11 cellular contexts compared by ENCODE assay signal in the genomic region with DNA sequence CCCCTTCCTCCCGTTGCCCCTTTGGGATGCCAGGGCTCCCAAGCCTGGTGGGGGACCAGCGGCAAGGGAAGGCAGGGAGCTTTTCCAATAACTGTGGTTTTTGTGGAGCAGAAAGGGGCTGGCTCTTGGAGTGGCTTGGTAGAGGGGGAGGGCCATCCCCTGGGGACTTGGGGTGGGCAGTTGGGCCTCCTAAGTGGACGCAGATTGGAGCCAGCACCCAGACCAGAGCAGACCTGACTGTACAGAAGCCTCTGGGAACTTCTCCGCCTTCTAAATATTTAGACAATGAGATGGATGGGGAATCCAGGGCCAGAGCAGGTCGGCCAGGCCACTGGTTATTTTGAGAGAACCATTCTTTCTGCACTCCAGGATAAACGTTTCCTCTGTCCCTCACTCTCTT. TPM values are rescaled to one million over a fixed set of nuclear protein-coding genes. Genes with fewer than 3 reads are reported as not detected.
DNase-seq lines count a peak whose midpoint lies in the region; ATAC-seq and TF ChIP-seq lines count a peak whose summit lies in the region.
"Had no signal": no experiment of that assay in that cellular context is flagged by ENCODE, and none has a peak within 500 bp of the region (broad histone marks: within the 10 kb centered on the region; RNA-seq: fewer than 3 reads in every experiment).

No MANE protein-coding gene starts in this region.

- no peak overlapping the region for H3K4me3 Mint-ChIP-seq in activated CD8-positive, alpha-beta T cell treated with anti-CD3 and anti-CD28 coated beads, Interleukin-2, amount 10 ng/mL, durations not matched to agents 7 days and 5 days
- H3K4me3 Mint-ChIP-seq in type B pancreatic cell, result no peak overlapping the region
- H3K4me3 Mint-ChIP-seq: natural killer cell had no signal

- TF ChIP-seq CTCF in foreskin fibroblast (IDR thresholded peaks at IDR 0.05; ENCODE audit: low read depth, low read length) (no peak), type B pancreatic cell (conservative IDR thresholded peaks at IDR 0.05) (no peak)

- H3K9ac ChIP-seq in rectal smooth muscle tissue (ENCODE audit: low read length), result no peak overlapping the region

- CTCF ChIA-PET in activated CD8-positive, alpha-beta T cell treated with anti-CD3 and anti-CD28 coated beads, Interleukin-2, amount 10 ng/mL, durations not matched to agents 7 days and 5 days (lab: Charles Lee), result interaction anchor here (1.1 to 15.9 kb wide), 6 partner anchors 4 to 42 kb away, joined by 5 to 350 read pairs (median 126); partner anchors contain the start of genes CALM3, DACT3 and PTGIR

- peaks cover 2% of the 10 kb centered on the region for H3K36me3 Mint-ChIP-seq in activated CD8-positive, alpha-beta T cell treated with anti-CD3 and anti-CD28 coated beads, Interleukin-2, amount 10 ng/mL, durations not matched to agents 7 days and 5 days (ENCODE audit: low read depth)
- H3K36me3 Mint-ChIP-seq in type B pancreatic cell, result no peaks in the 10 kb centered on the region
- H3K36me3 Mint-ChIP-seq: natural killer cell had no signal

- no peaks in the 10 kb centered on the region for H3K36me3 ChIP-seq in rectal smooth muscle tissue (ENCODE audit: control insufficient read depth, insufficient read depth, low read length)

- peaks cover 35% of the 10 kb centered on the region for H3K4me1 ChIP-seq in rectal smooth muscle tissue (ENCODE audit: control insufficient read depth, insufficient read depth, low read length)

- H3K27me3 ChIP-seq in rectal smooth muscle tissue (ENCODE audit: control insufficient read depth, insufficient read depth, low read length), result no peaks in the 10 kb centered on the region

- peak overlapping the region; percentile 85 for H3K27ac ChIP-seq in rectal smooth muscle tissue (ENCODE audit: low read depth, low read length)

- ATAC-seq in activated CD8-positive, alpha-beta T cell treated with anti-CD3 and anti-CD28 coated beads, Interleukin-2, amount 10 ng/mL, durations not matched to agents 7 days and 5 days, result no peak
- no peak for ATAC-seq in HG02973 (IDR thresholded peaks at IDR 0.05; ENCODE audit: unreplicated experiment)
- ATAC-seq: natural killer cell had no signal

- peak overlapping the region; percentile 6 to 56 for H3K4me3 ChIP-seq in foreskin fibroblast (ENCODE audit: low read depth in 1 of 2, low read length in 2 of 2)
- H3K4me3 ChIP-seq in rectal smooth muscle tissue (ENCODE audit: low read length), result peak overlapping the region; percentile 24

- H3K9me3 Mint-ChIP-seq in activated CD8-positive, alpha-beta T cell treated with anti-CD3 and anti-CD28 coated beads, Interleukin-2, amount 10 ng/mL, durations not matched to agents 7 days and 5 days (ENCODE audit: insufficient read depth), result no peaks in the 10 kb centered on the region
- H3K9me3 Mint-ChIP-seq in type B pancreatic cell, result no peaks in the 10 kb centered on the region
- H3K9me3 Mint-ChIP-seq: natural killer cell had no signal

- peak; percentile 41 for DNase-seq in GM03348 (ENCODE audit: low spot score)
- DNase-seq in activated CD8-positive, alpha-beta T cell treated with anti-CD3 and anti-CD28 coated beads, Interleukin-2, amount 10 ng/mL, durations not matched to agents 7 days and 5 days, result no peak
- DNase-seq in foreskin fibroblast, result peak in 1 of 2 donors; percentile 52
- no peak for DNase-seq in type B pancreatic cell (ENCODE audit: extremely low spot score, unreplicated experiment)
- no peak for DNase-seq in GM19238 (ENCODE audit: insufficient read length, low spot score)
- no peak for DNase-seq in activated CD4-positive, alpha-beta T cell treated with anti-CD3 and anti-CD28 coated beads, Interleukin-2, amount 50 U/mL, for 4 hours
- DNase-seq: amygdala, natural killer cell, NCI-H1105 had no signal

- H3K4me1 Mint-ChIP-seq in activated CD8-positive, alpha-beta T cell treated with anti-CD3 and anti-CD28 coated beads, Interleukin-2, amount 10 ng/mL, durations not matched to agents 7 days and 5 days (ENCODE audit: low read depth), result peaks cover 82% of the 10 kb centered on the region
- peaks cover 10% of the 10 kb centered on the region for H3K4me1 Mint-ChIP-seq in type B pancreatic cell (ENCODE audit: unreplicated experiment)

- no peaks in the 10 kb centered on the region for H3K27me3 Mint-ChIP-seq in activated CD8-positive, alpha-beta T cell treated with anti-CD3 and anti-CD28 coated beads, Interleukin-2, amount 10 ng/mL, durations not matched to agents 7 days and 5 days (ENCODE audit: low read depth)
- peaks cover 3% of the 10 kb centered on the region for H3K27me3 Mint-ChIP-seq in type B pancreatic cell

- peak overlapping the region; percentile 87 for H3K27ac Mint-ChIP-seq in activated CD8-positive, alpha-beta T cell treated with anti-CD3 and anti-CD28 coated beads, Interleukin-2, amount 10 ng/mL, durations not matched to agents 7 days and 5 days
- H3K27ac Mint-ChIP-seq in type B pancreatic cell, result no peak overlapping the region
- H3K27ac Mint-ChIP-seq: natural killer cell had no signal

- POLR2A ChIA-PET in activated CD8-positive, alpha-beta T cell treated with anti-CD3 and anti-CD28 coated beads, Interleukin-2, amount 10 ng/mL, durations not matched to agents 7 days and 5 days (lab: Charles Lee), result interaction anchor here (0.7 to 4.8 kb wide), 6 partner anchors 9 to 20 kb away, joined by 3 to 21 read pairs (median 4); partner anchors contain the start of gene CALM3

RNA-seq across cellular contexts. Expression of gene PTGIR, which starts 4.2 kb away (rescaled TPM):
- 10 to 100 TPM in 1 of 2 experiments, 1 to 10 TPM in 1; 8.8 to 10.4 TPM for total RNA-seq in activated CD8-positive, alpha-beta T cell treated with anti-CD3 and anti-CD28 coated beads, Interleukin-2, amount 10 ng/mL, durations not matched to agents 7 days and 5 days
- total RNA-seq in type B pancreatic cell (ENCODE audit: low replicate concordance), result 0.46 TPM in 1 of 2 replicates, not detected in the other

RNA-seq across cellular contexts. Expression of gene GNG8, which starts 15.3 kb away (rescaled TPM):
- total RNA-seq in activated CD8-positive, alpha-beta T cell treated with anti-CD3 and anti-CD28 coated beads, Interleukin-2, amount 10 ng/mL, durations not matched to agents 7 days and 5 days, result not detected
- 2.4 TPM in 1 of 2 replicates, not detected in the other for total RNA-seq in type B pancreatic cell (ENCODE audit: low replicate concordance)
- total RNA-seq: natural killer cell had no signal

RNA-seq across cellular contexts. Expression of gene CALM3, which starts 19.6 kb away (rescaled TPM):
- total RNA-seq in activated CD8-positive, alpha-beta T cell treated with anti-CD3 and anti-CD28 coated beads, Interleukin-2, amount 10 ng/mL, durations not matched to agents 7 days and 5 days, result 100 to 1,000 TPM; 646 to 682 TPM
- 315 and 335 TPM in 2 replicates for total RNA-seq in type B pancreatic cell (ENCODE audit: low replicate concordance)

RNA-seq across cellular contexts. Expression of gene DACT3, which starts 40.3 kb away (rescaled TPM):
- total RNA-seq in activated CD8-positive, alpha-beta T cell treated with anti-CD3 and anti-CD28 coated beads, Interleukin-2, amount 10 ng/mL, durations not matched to agents 7 days and 5 days, result under 1 TPM; 0.42 TPM
- total RNA-seq in type B pancreatic cell (ENCODE audit: low replicate concordance), result 1.3 and 24.5 TPM in 2 replicates
